Comparison of ENCODE assay signal across 24 cellular contexts in the genomic region with DNA sequence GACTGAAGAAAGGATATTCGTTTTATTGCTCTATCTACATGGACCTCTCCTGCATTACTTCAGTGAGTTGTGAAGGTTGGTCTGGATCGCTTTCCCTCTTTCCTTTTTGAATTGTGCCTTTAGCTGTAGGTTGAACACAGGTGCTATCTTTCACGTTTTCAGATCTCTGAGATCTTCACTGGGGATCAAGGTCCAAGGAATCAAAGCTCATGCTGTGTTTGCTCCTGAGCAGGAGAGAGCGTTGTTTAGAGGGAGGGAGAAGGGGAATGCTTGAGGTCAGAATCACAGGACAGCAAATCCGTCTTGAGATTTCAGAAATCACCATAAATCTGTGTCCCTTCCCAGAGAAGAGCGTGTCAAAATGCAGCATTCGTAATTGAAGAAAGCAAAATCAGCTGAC.
DNase-seq lines count a peak whose midpoint lies in the region; ATAC-seq and TF ChIP-seq lines count a peak whose summit lies in the region.
"Had no signal": no experiment of that assay in that cellular context is flagged by ENCODE, and none has a peak within 500 bp of the region (broad histone marks: within the 10 kb centered on the region; RNA-seq: fewer than 3 reads in every experiment).

No MANE protein-coding gene starts in this region.

- no peaks in the 10 kb centered on the region for H3K27me3 ChIP-seq in endodermal cell (ENCODE audit: control insufficient read depth, insufficient read depth, low read length, poor library complexity, severe bottlenecking)
- H3K27me3 ChIP-seq: BE2C, BLaER1 had no signal

- peaks cover 8% of the 10 kb centered on the region for H3K9me3 ChIP-seq in endodermal cell (ENCODE audit: control insufficient read depth, low read length)
- H3K9me3 ChIP-seq: BE2C, BLaER1 had no signal

- H3K4me3 Mint-ChIP-seq in endodermal cell (no peak overlapping the region), endothelial cell (ENCODE audit: unreplicated experiment) (peak overlapping the region; percentile 10), nephron progenitor cell (no peak overlapping the region)
- no peak overlapping the region for H3K4me3 Mint-ChIP-seq in effector memory CD8-positive, alpha-beta T cell
- H3K4me3 Mint-ChIP-seq: CD14-positive monocyte; CD4-positive, alpha-beta memory T cell; CD4-positive, CD25-positive, alpha-beta regulatory T cell; CD8-positive, alpha-beta memory T cell had no signal

- no peak for ATAC-seq in effector memory CD8-positive, alpha-beta T cell (replicated peaks)
- ATAC-seq: GM12878 had no signal

- H3K9me3 Mint-ChIP-seq in endodermal cell, result no peaks in the 10 kb centered on the region
- H3K9me3 Mint-ChIP-seq in endothelial cell (ENCODE audit: unreplicated experiment), result no peaks in the 10 kb centered on the region
- no peaks in the 10 kb centered on the region for H3K9me3 Mint-ChIP-seq in nephron progenitor cell
- H3K9me3 Mint-ChIP-seq in effector memory CD8-positive, alpha-beta T cell, result peaks cover 0 to 4% of the 10 kb centered on the region in 2 donors
- H3K9me3 Mint-ChIP-seq: CD14-positive monocyte had no signal

- H3K27ac Mint-ChIP-seq in endodermal cell (peak overlapping the region; percentile 5), endothelial cell (ENCODE audit: unreplicated experiment) (no peak overlapping the region), nephron progenitor cell (peak overlapping the region; percentile 2)
- no peak overlapping the region for H3K27ac Mint-ChIP-seq in effector memory CD8-positive, alpha-beta T cell
- H3K27ac Mint-ChIP-seq: CD14-positive monocyte; CD4-positive, alpha-beta memory T cell; CD4-positive, CD25-positive, alpha-beta regulatory T cell; CD8-positive, alpha-beta memory T cell had no signal

- 93 to 98% methylated on average over 5 to 7 of the region's 7 CpGs for WGBS in endodermal cell (ENCODE audit: insufficient coverage in 1 of 2, insufficient read length in 1 of 2), 2 experiments

- H3K27me3 Mint-ChIP-seq in endodermal cell (ENCODE audit: insufficient read depth) (no peaks in the 10 kb centered on the region), endothelial cell (ENCODE audit: unreplicated experiment) (peaks cover 4% of the 10 kb centered on the region), nephron progenitor cell (ENCODE audit: low read depth, poor library complexity) (no peaks in the 10 kb centered on the region)
- H3K27me3 Mint-ChIP-seq in effector memory CD8-positive, alpha-beta T cell, result peaks cover 0 to 12% of the 10 kb centered on the region in 2 donors
- H3K27me3 Mint-ChIP-seq: CD4-positive, alpha-beta memory T cell; CD4-positive, CD25-positive, alpha-beta regulatory T cell; CD8-positive, alpha-beta memory T cell had no signal

- H3K36me3 Mint-ChIP-seq in endodermal cell (ENCODE audit: low read depth) (peaks cover 55% of the 10 kb centered on the region), endothelial cell (ENCODE audit: low read depth, unreplicated experiment) (peaks cover 40% of the 10 kb centered on the region), nephron progenitor cell (ENCODE audit: low read depth) (peaks cover 41% of the 10 kb centered on the region)
- H3K36me3 Mint-ChIP-seq in effector memory CD8-positive, alpha-beta T cell (ENCODE audit: insufficient read depth), result no peaks in the 10 kb centered on the region
- H3K36me3 Mint-ChIP-seq: CD14-positive monocyte; CD4-positive, alpha-beta memory T cell; CD4-positive, CD25-positive, alpha-beta regulatory T cell; CD8-positive, alpha-beta memory T cell had no signal

- no peaks in the 10 kb centered on the region for H3K4me1 ChIP-seq in endodermal cell (ENCODE audit: control insufficient read depth, insufficient read depth, low read length)
- H3K4me1 ChIP-seq: BE2C, BLaER1 had no signal

- no peak overlapping the region for H3K27ac ChIP-seq in endodermal cell (ENCODE audit: low read depth, low read length)
- H3K27ac ChIP-seq: BLaER1 had no signal

- peaks cover 18% of the 10 kb centered on the region for H3K36me3 ChIP-seq in endodermal cell (ENCODE audit: control insufficient read depth, insufficient read depth, low read length)
- H3K36me3 ChIP-seq: BE2C, BLaER1 had no signal

- no peak overlapping the region for H3K9ac ChIP-seq in endodermal cell (ENCODE audit: extremely low read depth, low read length, poor library complexity, severe bottlenecking)
- H3K9ac ChIP-seq: BLaER1 had no signal

- TF ChIP-seq CTCF in endodermal cell (conservative IDR thresholded peaks at IDR 0.05) (no peak), endothelial cell (IDR thresholded peaks at IDR 0.05; ENCODE audit: unreplicated experiment) (no peak), nephron progenitor cell (IDR thresholded peaks at IDR 0.05) (no peak)

- H3K4me1 Mint-ChIP-seq in endodermal cell (peaks cover 5% of the 10 kb centered on the region), endothelial cell (ENCODE audit: unreplicated experiment) (peaks cover 5% of the 10 kb centered on the region), nephron progenitor cell (no peaks in the 10 kb centered on the region)
- no peaks in the 10 kb centered on the region for H3K4me1 Mint-ChIP-seq in effector memory CD8-positive, alpha-beta T cell (ENCODE audit: low read depth in 2 of 2)
- H3K4me1 Mint-ChIP-seq: CD14-positive monocyte; CD4-positive, alpha-beta memory T cell; CD4-positive, CD25-positive, alpha-beta regulatory T cell; CD8-positive, alpha-beta memory T cell had no signal

- no peak overlapping the region for H3K4me3 ChIP-seq in endodermal cell (ENCODE audit: low read length)
- H3K4me3 ChIP-seq: BLaER1, GM12878 had no signal

- DNase-seq in endodermal cell (no peak), endothelial cell (ENCODE audit: low spot score) (no peak), nephron progenitor cell (no peak), UCSD-AML1 (lab: John Stamatoyannopoulos, UW; ENCODE audit: unreplicated experiment) (no peak)
- DNase-seq in activated CD4-positive, CD25-positive, alpha-beta regulatory T cell (lab: John Stamatoyannopoulos, UW), result no peak
- no peak for DNase-seq in effector memory CD8-positive, alpha-beta T cell
- DNase-seq: 8988T; ACHN; BE2C; C1 segment of cervical spinal cord; CD4-positive, alpha-beta memory T cell; CD4-positive, CD25-positive, alpha-beta regulatory T cell; CD8-positive, alpha-beta memory T cell; COR-L47; DMS 273 treated with DMSO at 0.1 percent for 48 hours; DMS153; DMS53; DMS79; DND-41; EL; GDM1 had no signal

Comparison
In these comparisons a context has a peak if more than half of its experiments do, and no peak if none do; other contexts are left out.
1. H3K27ac Mint-ChIP-seq: peak in endodermal cell (single experiment) and nephron progenitor cell (single experiment); none in endothelial cell (single experiment) and effector memory CD8-positive, alpha-beta T cell (0 of 2).